Comparison of ENCODE assay signal across 25 cellular contexts in the genomic region with DNA sequence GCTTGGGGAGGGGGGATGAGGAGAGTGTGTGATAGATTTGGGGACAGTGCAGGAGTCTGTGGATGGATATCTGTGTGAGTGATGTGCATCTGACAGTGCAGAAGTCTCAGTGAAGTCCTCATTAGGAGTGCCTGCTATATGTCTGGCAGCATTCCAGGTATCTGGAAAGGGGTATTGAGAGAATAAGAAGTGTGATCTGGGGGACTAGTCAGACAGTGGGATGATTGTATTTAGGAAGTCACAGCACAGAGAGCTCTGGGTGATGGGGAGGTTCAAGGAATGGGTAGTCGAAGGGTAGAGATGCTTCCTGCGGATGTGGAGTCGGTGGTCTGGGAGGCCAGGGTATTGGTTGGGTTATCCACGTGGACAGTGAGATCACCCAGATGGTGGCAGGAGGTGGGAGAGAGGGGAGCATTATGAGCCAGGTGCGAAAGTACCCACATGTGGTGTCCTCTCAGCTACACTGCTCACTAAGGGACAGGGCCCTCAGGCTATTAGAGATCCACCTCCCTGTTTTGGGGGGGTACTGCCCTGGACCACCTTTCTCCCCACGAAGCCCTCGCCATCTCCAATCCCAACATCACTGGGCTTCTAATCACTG. TPM values are rescaled to one million over a fixed set of nuclear protein-coding genes. Genes with fewer than 3 reads are reported as not detected.
A peak's percentile ranks its signal among the peaks of the same experiment; 100 is the strongest.
DNase-seq lines count a peak whose midpoint lies in the region; ATAC-seq and TF ChIP-seq lines count a peak whose summit lies in the region.
"Had no signal": no experiment of that assay in that cellular context is flagged by ENCODE, and none has a peak within 500 bp of the region (broad histone marks: within the 10 kb centered on the region; RNA-seq: fewer than 3 reads in every experiment).

No MANE protein-coding gene starts in this region.

- H3K4me3 ChIP-seq in right atrium auricular region (no peak overlapping the region), left ventricle myocardium inferior (no peak overlapping the region), vagina (no peak overlapping the region)
- H3K4me3 ChIP-seq: uterus had no signal

- H3K27ac ChIP-seq in right atrium auricular region (no peak overlapping the region), left ventricle myocardium inferior (replicated peaks) (no peak overlapping the region), vagina (no peak overlapping the region)
- H3K27ac ChIP-seq: C4-2B, uterus had no signal

- TF ChIP-seq CTCF in right atrium auricular region (IDR thresholded peaks at IDR 0.05) (no peak), left ventricle myocardium inferior (IDR thresholded peaks at IDR 0.05; ENCODE audit: borderline replicate concordance) (no peak), WTC11 (IDR thresholded peaks at IDR 0.05) (no peak), vagina (IDR thresholded peaks at IDR 0.05) (no peak), osteocyte (IDR thresholded peaks at IDR 0.05) (no peak)

- H3K9me3 Mint-ChIP-seq in WTC11 (no peaks in the 10 kb centered on the region), osteocyte (ENCODE audit: unreplicated experiment) (peaks cover 9% of the 10 kb centered on the region)
- no peaks in the 10 kb centered on the region for H3K9me3 Mint-ChIP-seq in stimulated activated naive CD8-positive, alpha-beta T cell treated with anti-CD3 and anti-CD28 coated beads, Interleukin-15, amount 100 ng/mL, for 72 hours
- no peaks in the 10 kb centered on the region for H3K9me3 Mint-ChIP-seq in natural killer cell treated with Interleukin-12 subunit alpha and Interleukin-12 subunit beta and Interleukin-15 and Interleukin-18, amount 100 ng/mL, for 72 hours

- intact Hi-C loops in left ventricle myocardium inferior (cut with micrococcal nuclease) (no loop called here), vagina (cut with DNase I) (no loop called here)

- no peak for ATAC-seq in WTC11
- peak; percentile 18 for ATAC-seq in esophagus mucosa
- ATAC-seq in stimulated activated naive CD8-positive, alpha-beta T cell treated with anti-CD3 and anti-CD28 coated beads, Interleukin-15, amount 100 ng/mL, for 72 hours, result no peak
- ATAC-seq in natural killer cell treated with Interleukin-12 subunit alpha and Interleukin-12 subunit beta and Interleukin-15 and Interleukin-18, amount 100 ng/mL, for 72 hours, result no peak
- ATAC-seq: HCT116 had no signal

- no peaks in the 10 kb centered on the region for H3K27me3 Mint-ChIP-seq in WTC11 (ENCODE audit: low read depth)
- H3K27me3 Mint-ChIP-seq in osteocyte (ENCODE audit: unreplicated experiment), result no peaks in the 10 kb centered on the region
- no peaks in the 10 kb centered on the region for H3K27me3 Mint-ChIP-seq in stimulated activated naive CD8-positive, alpha-beta T cell treated with anti-CD3 and anti-CD28 coated beads, Interleukin-15, amount 100 ng/mL, for 72 hours
- peaks cover 0 to 1% of the 10 kb centered on the region in 2 donors for H3K27me3 Mint-ChIP-seq in natural killer cell treated with Interleukin-12 subunit alpha and Interleukin-12 subunit beta and Interleukin-15 and Interleukin-18, amount 100 ng/mL, for 72 hours

- POLR2A ChIA-PET in WTC11 (lab: Charles Lee), result no interaction called here

- DNase-seq in right atrium auricular region (ENCODE audit: low spot score), result peak; percentile 38
- no peak for DNase-seq in left ventricle myocardium inferior
- DNase-seq in WTC11 (ENCODE audit: low spot score), result no peak
- peak; percentile 79 to 89 for DNase-seq in vagina (ENCODE audit: extremely low spot score in 2 of 2)
- no peak for DNase-seq in osteocyte (ENCODE audit: extremely low spot score, unreplicated experiment)
- DNase-seq in stimulated activated naive CD8-positive, alpha-beta T cell treated with anti-CD3 and anti-CD28 coated beads, Interleukin-15, amount 100 ng/mL, for 72 hours, result no peak
- no peak for DNase-seq in natural killer cell treated with Interleukin-12 subunit alpha and Interleukin-12 subunit beta and Interleukin-15 and Interleukin-18, amount 100 ng/mL, for 72 hours (ENCODE audit: low spot score)
- DNase-seq: activated CD4-positive, alpha-beta T cell treated with anti-CD3 and anti-CD28 coated beads for 4 hours; activated naive CD4-positive, alpha-beta T cell; activated T-cell treated with anti-CD3 and anti-CD28 coated beads, Interleukin-2, amount 50 U/mL, for 48 hours; amygdala; caudate nucleus; head of caudate nucleus; NCI-H2107; NCI-H510A; occipital lobe; T-helper 2 cell; uterus had no signal

- H3K9me3 ChIP-seq in right atrium auricular region, result no peaks in the 10 kb centered on the region
- no peaks in the 10 kb centered on the region for H3K9me3 ChIP-seq in left ventricle myocardium inferior (replicated peaks)
- H3K9me3 ChIP-seq in vagina, result no peaks in the 10 kb centered on the region
- H3K9me3 ChIP-seq: uterus had no signal

- no peak for TF ChIP-seq POLR2A in vagina (IDR thresholded peaks at IDR 0.05)

- H3K36me3 Mint-ChIP-seq in WTC11 (peaks cover 37% of the 10 kb centered on the region), osteocyte (ENCODE audit: unreplicated experiment) (peaks cover 22% of the 10 kb centered on the region)
- peaks cover 5% of the 10 kb centered on the region for H3K36me3 Mint-ChIP-seq in natural killer cell treated with Interleukin-12 subunit alpha and Interleukin-12 subunit beta and Interleukin-15 and Interleukin-18, amount 100 ng/mL, for 72 hours

- H3K36me3 ChIP-seq in right atrium auricular region, result peaks cover 35% of the 10 kb centered on the region
- peaks cover 40% of the 10 kb centered on the region for H3K36me3 ChIP-seq in left ventricle myocardium inferior
- H3K36me3 ChIP-seq in vagina, result peaks cover 0 to 38% of the 10 kb centered on the region in 2 donors
- H3K36me3 ChIP-seq: uterus had no signal

- H3K4me3 Mint-ChIP-seq in WTC11 (no peak overlapping the region), osteocyte (ENCODE audit: unreplicated experiment) (no peak overlapping the region)
- peak overlapping the region in 1 of 2 donors; percentile 8 for H3K4me3 Mint-ChIP-seq in stimulated activated naive CD8-positive, alpha-beta T cell treated with anti-CD3 and anti-CD28 coated beads, Interleukin-15, amount 100 ng/mL, for 72 hours
- H3K4me3 Mint-ChIP-seq in natural killer cell treated with Interleukin-12 subunit alpha and Interleukin-12 subunit beta and Interleukin-15 and Interleukin-18, amount 100 ng/mL, for 72 hours, result no peak overlapping the region

- no peaks in the 10 kb centered on the region for H3K27me3 ChIP-seq in right atrium auricular region
- no peaks in the 10 kb centered on the region for H3K27me3 ChIP-seq in left ventricle myocardium inferior (ENCODE audit: low read depth)
- no peaks in the 10 kb centered on the region for H3K27me3 ChIP-seq in vagina
- H3K27me3 ChIP-seq: uterus had no signal

- H3K27ac Mint-ChIP-seq in WTC11 (no peak overlapping the region), osteocyte (ENCODE audit: unreplicated experiment) (no peak overlapping the region)
- peak overlapping the region in 1 of 2 donors; percentile 64 for H3K27ac Mint-ChIP-seq in stimulated activated naive CD8-positive, alpha-beta T cell treated with anti-CD3 and anti-CD28 coated beads, Interleukin-15, amount 100 ng/mL, for 72 hours
- no peak overlapping the region for H3K27ac Mint-ChIP-seq in natural killer cell treated with Interleukin-12 subunit alpha and Interleukin-12 subunit beta and Interleukin-15 and Interleukin-18, amount 100 ng/mL, for 72 hours

- H3K4me1 ChIP-seq in right atrium auricular region (no peaks in the 10 kb centered on the region), left ventricle myocardium inferior (no peaks in the 10 kb centered on the region), vagina (no peaks in the 10 kb centered on the region)
- H3K4me1 ChIP-seq: uterus had no signal

- CTCF ChIA-PET in WTC11 (lab: Charles Lee), result no interaction called here

- H3K4me1 Mint-ChIP-seq in WTC11, result 0 out of 2 replicates have a peak, but pooled peaks cover under 1% of the 10 kb centered on the region
- H3K4me1 Mint-ChIP-seq in osteocyte (ENCODE audit: unreplicated experiment), result no peaks in the 10 kb centered on the region
- no peaks in the 10 kb centered on the region for H3K4me1 Mint-ChIP-seq in stimulated activated naive CD8-positive, alpha-beta T cell treated with anti-CD3 and anti-CD28 coated beads, Interleukin-15, amount 100 ng/mL, for 72 hours
- H3K4me1 Mint-ChIP-seq in natural killer cell treated with Interleukin-12 subunit alpha and Interleukin-12 subunit beta and Interleukin-15 and Interleukin-18, amount 100 ng/mL, for 72 hours (ENCODE audit: low read depth in 2 of 2), result peaks cover 0 to 4% of the 10 kb centered on the region in 2 donors

TF ChIP-seq in WTC11, 78 proteins besides CTCF, POLR2A, EP300 and RAD21 (continues in another document):
- TF ChIP-seq, protein P1, sequence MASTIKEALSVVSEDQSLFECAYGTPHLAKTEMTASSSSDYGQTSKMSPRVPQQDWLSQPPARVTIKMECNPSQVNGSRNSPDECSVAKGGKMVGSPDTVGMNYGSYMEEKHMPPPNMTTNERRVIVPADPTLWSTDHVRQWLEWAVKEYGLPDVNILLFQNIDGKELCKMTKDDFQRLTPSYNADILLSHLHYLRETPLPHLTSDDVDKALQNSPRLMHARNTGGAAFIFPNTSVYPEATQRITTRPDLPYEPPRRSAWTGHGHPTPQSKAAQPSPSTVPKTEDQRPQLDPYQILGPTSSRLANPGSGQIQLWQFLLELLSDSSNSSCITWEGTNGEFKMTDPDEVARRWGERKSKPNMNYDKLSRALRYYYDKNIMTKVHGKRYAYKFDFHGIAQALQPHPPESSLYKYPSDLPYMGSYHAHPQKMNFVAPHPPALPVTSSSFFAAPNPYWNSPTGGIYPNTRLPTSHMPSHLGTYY (CRISPR knock-in tag; IDR thresholded peaks at IDR 0.05), result no peak
- no peak for TF ChIP-seq ZNF317 (CRISPR knock-in tag; IDR thresholded peaks at IDR 0.05; ENCODE audit: borderline replicate concordance, low read depth)
- TF ChIP-seq RORB (CRISPR knock-in tag; IDR thresholded peaks at IDR 0.05), result peak; percentile 1; the same call in 1 of the 2 replicates

RNA-seq across cellular contexts. Expression of a gene that starts 9.8 kb away (rescaled TPM):
- 100 to 1,000 TPM; 124 to 131 TPM for total RNA-seq in right atrium auricular region
- 81.3 TPM for total RNA-seq in left ventricle myocardium inferior
- 136 to 140 TPM (median 138 TPM) in 3 replicates for total RNA-seq in WTC11 (2021)
- 52.4 TPM for total RNA-seq in esophagus mucosa
- total RNA-seq in vagina, result 116 TPM
- 361 and 377 TPM in 2 replicates for total RNA-seq in osteocyte
- total RNA-seq in natural killer cell treated with Interleukin-12 subunit alpha and Interleukin-12 subunit beta and Interleukin-15 and Interleukin-18, amount 100 ng/mL, for 72 hours, result 10 to 100 TPM; 25.0 to 40.5 TPM

RNA-seq across cellular contexts. Expression of a gene that starts 19.3 kb away (rescaled TPM):
- total RNA-seq in right atrium auricular region (not detected), left ventricle myocardium inferior (not detected), WTC11 (2021) (0.02 to 0.05 TPM (median 0.04 TPM) in 3 replicates), esophagus mucosa (not detected), vagina (not detected), osteocyte (not detected in 2 replicates)
- not detected for total RNA-seq in natural killer cell treated with Interleukin-12 subunit alpha and Interleukin-12 subunit beta and Interleukin-15 and Interleukin-18, amount 100 ng/mL, for 72 hours
- total RNA-seq: Daoy, dermis microvascular lymphatic vessel endothelial cell, fibroblast of villous mesenchyme, occipital lobe, renal cortical epithelial cell, uterus had no signal

Comparison
In these comparisons a context has a peak if more than half of its experiments do, and no peak if none do; other contexts are left out.
1. DNase-seq: peak in right atrium auricular region (single experiment) and vagina (2 of 2); none in left ventricle myocardium inferior (single experiment), WTC11 (single experiment), osteocyte (single experiment), stimulated activated naive CD8-positive, alpha-beta T cell treated with anti-CD3 and anti-CD28 coated beads, Interleukin-15, amount 100 ng/mL, for 72 hours (0 of 2) and natural killer cell treated with Interleukin-12 subunit alpha and Interleukin-12 subunit beta and Interleukin-15 and Interleukin-18, amount 100 ng/mL, for 72 hours (single experiment).